In genomic region chr11:44684886-44685285, GRCh38 we compare ENCODE assay signal across 23 cellular contexts. TPM values are rescaled to one million over a fixed set of nuclear protein-coding genes. Genes with fewer than 3 reads are reported as not detected.
DNase-seq lines count a peak whose midpoint lies in the region; ATAC-seq and TF ChIP-seq lines count a peak whose summit lies in the region.
"Had no signal": no experiment of that assay in that cellular context is flagged by ENCODE, and none has a peak within 500 bp of the region (broad histone marks: within the 10 kb centered on the region; RNA-seq: fewer than 3 reads in every experiment).

No MANE protein-coding gene starts in this region.

- H3K4me3 ChIP-seq in SK-N-SH (ENCODE audit: low read depth in 2 of 2, low read length in 1 of 2) = no peak overlapping the region
- H3K4me3 ChIP-seq: Peyer's patch, SJSA1 had no signal

- WGBS in SK-N-SH (ENCODE audit: low lambda C conversion rate) = 59% methylated on average over 9 of the region's 9 CpGs

- H3K27me3 Mint-ChIP-seq in neural crest cell (ENCODE audit: low read depth) = no peaks in the 10 kb centered on the region
- H3K27me3 Mint-ChIP-seq: T-cell had no signal

- no peaks in the 10 kb centered on the region for H3K9me3 Mint-ChIP-seq in neural crest cell
- H3K9me3 Mint-ChIP-seq: HFFc6, T-cell had no signal

- no peaks in the 10 kb centered on the region for H3F3A ChIP-seq in SK-N-SH (replicated peaks; ENCODE audit: insufficient read depth)

- H3K36me3 ChIP-seq in SK-N-SH (replicated peaks in 1 of 2; ENCODE audit: control insufficient read depth in 1 of 2, insufficient read depth in 2 of 2, low read length in 1 of 2) = no peaks in the 10 kb centered on the region
- H3K36me3 ChIP-seq: Peyer's patch, SJSA1 had no signal

- no peak for TF ChIP-seq CTCF in SK-N-SH (IDR thresholded peaks at IDR 0.05)
- no peak for TF ChIP-seq CTCF in neural crest cell (conservative IDR thresholded peaks at IDR 0.05)
- TF ChIP-seq CTCF in omental fat pad (IDR thresholded peaks at IDR 0.05) = no peak

- peak in 1 of 2 experiments; percentile 50; a peak in 1 of 4 replicates for TF ChIP-seq EP300 in SK-N-SH (IDR thresholded peaks at IDR 0.05; ENCODE audit: borderline replicate concordance in 1 of 2, low read depth in 1 of 2, low read length in 1 of 2)

- H3K36me3 Mint-ChIP-seq in neural crest cell (ENCODE audit: low read depth) = no peaks in the 10 kb centered on the region
- H3K36me3 Mint-ChIP-seq: T-cell had no signal

- no peaks in the 10 kb centered on the region for H4K20me1 ChIP-seq in SK-N-SH (ENCODE audit: insufficient read depth)

- H3K4me1 Mint-ChIP-seq in neural crest cell = no peaks in the 10 kb centered on the region

- H3K9me2 ChIP-seq in SK-N-SH = no peaks in the 10 kb centered on the region

- H3K4me1 ChIP-seq in SK-N-SH (ENCODE audit: control insufficient read depth in 1 of 2, insufficient read depth in 2 of 2, low read depth in 1 of 2, low read length in 1 of 2) = peaks cover 0 to 24% of the 10 kb centered on the region in 2 experiments; a peak in 1 of 4 replicates
- H3K4me1 ChIP-seq: Peyer's patch, SJSA1 had no signal

- H3K4me2 ChIP-seq in SK-N-SH = no peak overlapping the region
- H3K4me2 ChIP-seq: KMS-11 had no signal

- in situ Hi-C loops in SK-MEL-5 (cut with HindIII; ENCODE audit: low pct_unique_long_range_greater_than_20kb, low sequenced_read_pairs) = no loop called here

- no peak overlapping the region for H3K9ac ChIP-seq in SK-N-SH
- H3K9ac ChIP-seq: KMS-11 had no signal

- POLR2A ChIA-PET in SK-N-SH (lab: Yijun Ruan, JAX) = no interaction called here

- no peak overlapping the region for H2AFZ ChIP-seq in SK-N-SH (ENCODE audit: low read depth)

- no peak for TF ChIP-seq RAD21 in SK-N-SH (IDR thresholded peaks at IDR 0.05; ENCODE audit: low read length)

- peak overlapping the region; percentile 21 for H3K27ac Mint-ChIP-seq in neural crest cell (ENCODE audit: unreplicated experiment)
- H3K27ac Mint-ChIP-seq: B cell, HFFc6, T-cell had no signal

- H3K27me3 ChIP-seq in SK-N-SH (ENCODE audit: insufficient read depth) = peaks cover 11% of the 10 kb centered on the region; the same call in 1 of the 2 replicates
- H3K27me3 ChIP-seq: Peyer's patch had no signal

- H3K9me3 ChIP-seq in SK-N-SH = no peaks in the 10 kb centered on the region
- H3K9me3 ChIP-seq: Peyer's patch, SJSA1 had no signal

- ATAC-seq in SK-N-SH treated with all-trans-retinoic acid at 6 μM for 48 hours = no peak
- no peak for ATAC-seq in HG02798 (IDR thresholded peaks at IDR 0.05; ENCODE audit: poor library complexity, unreplicated experiment)
- ATAC-seq in omental fat pad (ENCODE audit: low FRiP score) = no peak
- ATAC-seq: T-cell had no signal

- H3K79me2 ChIP-seq in SK-N-SH (ENCODE audit: insufficient read depth) = no peaks in the 10 kb centered on the region

- H3K27ac ChIP-seq in SK-N-SH (ENCODE audit: low read depth in 2 of 2, low read length in 1 of 2) = no peak overlapping the region
- H3K27ac ChIP-seq: KMS-11, Peyer's patch, SJSA1 had no signal

- CTCF ChIA-PET in SK-N-SH (lab: Yijun Ruan, JAX) = interaction anchor here (0.9 to 1.0 kb wide), 3 partner anchors 8 to 17 kb away, joined by 3 to 4 read pairs (median 3); no protein-coding TSS in a partner anchor

- no peak overlapping the region for H3K4me3 Mint-ChIP-seq in neural crest cell
- H3K4me3 Mint-ChIP-seq: B cell, HFFc6, T-cell had no signal

- DNase-seq in SK-N-SH = no peak
- peak; percentile 22 for DNase-seq in SK-MEL-5 (ENCODE audit: low read depth, low spot score)
- no peak for DNase-seq in neural crest cell (ENCODE audit: low read depth, low spot score)
- DNase-seq in MV-4-11 (lab: John Stamatoyannopoulos, UW) = no peak
- DNase-seq in omental fat pad (ENCODE audit: low spot score) = no peak
- DNase-seq: COR-L47, GF-D8, H7, HFFc6, NCI-H1048, NCI-H1436 treated with DMSO at 0.1 percent for 48 hours, NCI-H2081, NCI-H226, NCI-H524, Peyer's patch, T-cell had no signal

TF ChIP-seq in SK-N-SH, 30 proteins besides CTCF, POLR2A, EP300 and RAD21:
- TF ChIP-seq RCOR1 (IDR thresholded peaks at IDR 0.05; ENCODE audit: low read length) (peak; percentile 84), GATA2 (CRISPR knock-in tag; IDR thresholded peaks at IDR 0.05) (peak; percentile 34; the same call in 1 of the 2 replicates)
- TF ChIP-seq, protein P1, sequence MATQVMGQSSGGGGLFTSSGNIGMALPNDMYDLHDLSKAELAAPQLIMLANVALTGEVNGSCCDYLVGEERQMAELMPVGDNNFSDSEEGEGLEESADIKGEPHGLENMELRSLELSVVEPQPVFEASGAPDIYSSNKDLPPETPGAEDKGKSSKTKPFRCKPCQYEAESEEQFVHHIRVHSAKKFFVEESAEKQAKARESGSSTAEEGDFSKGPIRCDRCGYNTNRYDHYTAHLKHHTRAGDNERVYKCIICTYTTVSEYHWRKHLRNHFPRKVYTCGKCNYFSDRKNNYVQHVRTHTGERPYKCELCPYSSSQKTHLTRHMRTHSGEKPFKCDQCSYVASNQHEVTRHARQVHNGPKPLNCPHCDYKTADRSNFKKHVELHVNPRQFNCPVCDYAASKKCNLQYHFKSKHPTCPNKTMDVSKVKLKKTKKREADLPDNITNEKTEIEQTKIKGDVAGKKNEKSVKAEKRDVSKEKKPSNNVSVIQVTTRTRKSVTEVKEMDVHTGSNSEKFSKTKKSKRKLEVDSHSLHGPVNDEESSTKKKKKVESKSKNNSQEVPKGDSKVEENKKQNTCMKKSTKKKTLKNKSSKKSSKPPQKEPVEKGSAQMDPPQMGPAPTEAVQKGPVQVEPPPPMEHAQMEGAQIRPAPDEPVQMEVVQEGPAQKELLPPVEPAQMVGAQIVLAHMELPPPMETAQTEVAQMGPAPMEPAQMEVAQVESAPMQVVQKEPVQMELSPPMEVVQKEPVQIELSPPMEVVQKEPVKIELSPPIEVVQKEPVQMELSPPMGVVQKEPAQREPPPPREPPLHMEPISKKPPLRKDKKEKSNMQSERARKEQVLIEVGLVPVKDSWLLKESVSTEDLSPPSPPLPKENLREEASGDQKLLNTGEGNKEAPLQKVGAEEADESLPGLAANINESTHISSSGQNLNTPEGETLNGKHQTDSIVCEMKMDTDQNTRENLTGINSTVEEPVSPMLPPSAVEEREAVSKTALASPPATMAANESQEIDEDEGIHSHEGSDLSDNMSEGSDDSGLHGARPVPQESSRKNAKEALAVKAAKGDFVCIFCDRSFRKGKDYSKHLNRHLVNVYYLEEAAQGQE (IDR thresholded peaks at IDR 0.05; ENCODE audit: low read depth, low read length) = no peak

TF ChIP-seq in SK-N-SH treated with all-trans-retinoic acid at 6 μM for 48 hours, 23 proteins besides CTCF, POLR2A, EP300 and RAD21:
- no peak for TF ChIP-seq ZFP3 (CRISPR knock-in tag; IDR thresholded peaks at IDR 0.05)

RNA-seq across cellular contexts. Expression of gene TSPAN18, which starts 41.9 kb away (rescaled TPM):
- 0.72 and 1.3 TPM in 2 replicates for polyA plus RNA-seq in SK-N-SH (2012; rRNA removed)
- 0.91 and 1.8 TPM in 2 replicates for polyA plus RNA-seq in SK-N-SH (2012; cell fraction: cytosol; rRNA removed)
- 0.81 and 1.2 TPM in 2 replicates for polyA plus RNA-seq in SK-N-SH (2012; cell fraction: nucleus; rRNA removed)
- total RNA-seq in SK-MEL-5 (2014; rRNA removed; shearing (Covaris generic)) = not detected in 2 replicates
- 0.52 and 0.90 TPM in 2 replicates for polyA plus RNA-seq in SK-MEL-5 (2015; cell fraction: cytosol; rRNA removed)
- 0.39 TPM in 1 of 2 replicates, not detected in the other for polyA plus RNA-seq in SK-MEL-5 (2015; cell fraction: nucleus; rRNA removed)
- total RNA-seq in neural crest cell (116 and 125 TPM in 2 replicates), omental fat pad (10 to 100 TPM in 1 of 4 donors, 1 to 10 TPM in 3; 2.2 to 18.1 (median 3.4) TPM)
- total RNA-seq: A172, HT-29 had no signal
